In genomic region chrX:8464530-8464929, GRCh38 we compare ENCODE assay signal across 4 cellular contexts. TPM values are rescaled to one million over a fixed set of nuclear protein-coding genes. Genes with fewer than 3 reads are reported as not detected.
"Had no signal": no experiment of that assay in that cellular context is flagged by ENCODE, and none has a peak within 500 bp of the region (broad histone marks: within the 10 kb centered on the region; RNA-seq: fewer than 3 reads in every experiment).

TSS of gene VCX3B (plus strand) at chrX:8464830. CDS start at chrX:8465451, 621 bp downstream.

RNA-seq across cellular contexts. Expression of gene VCX3B, which starts in this region (rescaled TPM):
- total RNA-seq: HepG2, HT-29, IMR-90 had no signal
- polyA plus RNA-seq: HepG2, IgD-negative memory B cell, IMR-90 had no signal
